Comparison of ENCODE assay signal across 12 cellular contexts in the genomic region with DNA sequence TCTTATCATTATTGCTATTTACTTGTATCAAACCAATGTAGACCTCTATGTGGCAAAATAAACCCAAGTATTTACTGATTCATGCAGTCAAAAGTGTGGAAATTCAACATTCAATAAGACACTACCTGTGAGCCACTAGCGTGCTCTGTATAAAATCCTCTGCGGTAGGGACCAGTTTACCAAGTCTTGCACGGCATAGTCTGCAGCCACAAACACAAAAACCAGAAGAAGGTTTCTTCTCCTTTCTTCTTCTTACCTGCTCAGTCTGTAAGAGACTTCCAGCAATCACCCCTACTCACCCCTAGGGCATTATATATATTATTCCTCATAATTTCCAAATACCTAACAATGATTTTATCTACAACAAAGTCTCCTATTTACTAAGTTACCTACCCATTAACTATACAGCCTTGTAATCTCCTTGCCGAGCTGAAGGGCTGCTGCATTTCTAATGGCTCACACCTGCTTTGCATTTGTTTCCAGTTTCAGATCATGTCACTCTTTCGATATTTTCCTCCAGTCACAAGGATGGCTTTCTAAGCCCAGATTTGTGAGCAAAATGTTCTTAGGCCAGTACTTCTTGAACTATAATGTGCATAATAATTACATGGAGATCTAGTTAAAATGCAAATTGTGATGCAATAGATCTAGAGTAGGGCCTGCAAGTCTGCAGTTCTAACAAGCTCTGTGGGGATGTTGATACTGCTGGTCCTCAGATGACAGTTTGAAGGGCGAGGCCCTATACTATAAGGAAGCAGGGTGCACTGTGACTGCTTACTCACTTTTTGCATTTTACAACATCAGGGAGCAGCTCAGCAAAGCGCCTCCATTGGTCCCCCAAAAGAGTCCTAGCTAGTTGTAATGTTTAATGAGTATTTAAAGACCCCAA.
DNase-seq lines count a peak whose midpoint lies in the region; ATAC-seq and TF ChIP-seq lines count a peak whose summit lies in the region.
"Had no signal": no experiment of that assay in that cellular context is flagged by ENCODE, and none has a peak within 500 bp of the region (broad histone marks: within the 10 kb centered on the region; RNA-seq: fewer than 3 reads in every experiment).

No MANE protein-coding gene starts in this region.

- H3K14ac ChIP-seq in mesenchymal stem cell (ENCODE audit: low read length in 2 of 2), result no peak overlapping the region

- peak; percentile 96 for ATAC-seq in GM19351 (IDR thresholded peaks at IDR 0.05; ENCODE audit: unreplicated experiment)
- ATAC-seq in HG02678 (IDR thresholded peaks at IDR 0.05; ENCODE audit: unreplicated experiment), result peak; percentile 97
- ATAC-seq in HG03460 (IDR thresholded peaks at IDR 0.05; ENCODE audit: unreplicated experiment), result peak; percentile 90
- ATAC-seq: naive thymus-derived CD8-positive, alpha-beta T cell had no signal

- in situ Hi-C loops in transverse colon (cut with MboI; ENCODE audit: low pct_ligation_motif_present in 1 of 4, low pct_unique_long_range_greater_than_20kb in 1 of 4, low sequenced_read_pairs in 3 of 4), result no loop called here

- intact Hi-C loops in transverse colon (cut with DNase I; ENCODE audit: low total_unique reads), result no loop called here
- intact Hi-C loops in activated T-helper 2 cell treated with anti-CD3 and anti-CD28 coated beads, Interferon-gamma antibody, Interleukin-2, Interleukin-4, amounts not matched to agents 10 μg/mL and 5 μg/mL and 100 μg/mL, durations not matched to agents 14 hours and 24 hours and 36 hours (cut with micrococcal nuclease), result no loop called here

- H3K36me3 Mint-ChIP-seq in activated T-helper 2 cell treated with anti-CD3 and anti-CD28 coated beads, Interferon-gamma antibody, Interleukin-2, Interleukin-4, amounts not matched to agents 10 μg/mL and 5 μg/mL and 100 μg/mL, durations not matched to agents 14 hours and 24 hours and 36 hours (ENCODE audit: low read depth), result no peaks in the 10 kb centered on the region
- H3K36me3 Mint-ChIP-seq: activated naive CD8-positive, alpha-beta T cell treated with anti-CD3 and anti-CD28 coated beads for 36 hours; naive thymus-derived CD8-positive, alpha-beta T cell had no signal

- no peak overlapping the region for H2AK5ac ChIP-seq in mesenchymal stem cell (ENCODE audit: low read length, severe bottlenecking)

- no peak overlapping the region for H2BK120ac ChIP-seq in mesenchymal stem cell (ENCODE audit: low read depth, low read length)

- H3K4me3 Mint-ChIP-seq in activated T-helper 2 cell treated with anti-CD3 and anti-CD28 coated beads, Interferon-gamma antibody, Interleukin-2, Interleukin-4, amounts not matched to agents 10 μg/mL and 5 μg/mL and 100 μg/mL, durations not matched to agents 14 hours and 24 hours and 36 hours (ENCODE audit: low read depth), result no peak overlapping the region
- H3K4me3 Mint-ChIP-seq: activated naive CD8-positive, alpha-beta T cell treated with anti-CD3 and anti-CD28 coated beads for 36 hours; naive thymus-derived CD8-positive, alpha-beta T cell had no signal

- H2BK5ac ChIP-seq in mesenchymal stem cell (ENCODE audit: low read depth, low read length, poor library complexity, severe bottlenecking), result no peak overlapping the region

- H3K4ac ChIP-seq in mesenchymal stem cell (ENCODE audit: low read depth in 1 of 2, low read length in 2 of 2), result no peak overlapping the region

- no peak for TF ChIP-seq CTCF in transverse colon (IDR thresholded peaks at IDR 0.05)

- H3K9me3 ChIP-seq in transverse colon (no peaks in the 10 kb centered on the region), mesenchymal stem cell (ENCODE audit: control insufficient read depth, low read length) (no peaks in the 10 kb centered on the region)

- WGBS in transverse colon (ENCODE audit: low coverage in 1 of 2), 2 donors, result 58 to 75% methylated on average over 5 to 7 of the region's 7 CpGs
- WGBS in mesenchymal stem cell, result 77% methylated on average over 6 of the region's 7 CpGs

- no peak overlapping the region for H2BK12ac ChIP-seq in mesenchymal stem cell (ENCODE audit: low read length in 2 of 2)

- H3K27ac ChIP-seq in transverse colon, result peak overlapping the region in 3 of 4 donors; percentile 2 to 34 (median 18)
- H3K27ac ChIP-seq in mesenchymal stem cell (ENCODE audit: low read length, poor library complexity, severe bottlenecking), result no peak overlapping the region

- no peak overlapping the region for H3K18ac ChIP-seq in mesenchymal stem cell (ENCODE audit: low read depth in 1 of 2, low read length in 2 of 2)

- H3K79me1 ChIP-seq in mesenchymal stem cell (replicated peaks; ENCODE audit: low read length, poor library complexity, severe bottlenecking), result no peaks in the 10 kb centered on the region

- no peak overlapping the region for H2AFZ ChIP-seq in mesenchymal stem cell (ENCODE audit: low read depth, low read length)

- no peak for TF ChIP-seq POLR2A in transverse colon (IDR thresholded peaks at IDR 0.05)

- peak; percentile 28 for DNase-seq in transverse colon
- no peak for DNase-seq in mesenchymal stem cell
- DNase-seq in HuH-7 (ENCODE audit: low spot score), result no peak
- DNase-seq in activated T-helper 2 cell treated with anti-CD3 and anti-CD28 coated beads, Interferon-gamma antibody, Interleukin-2, Interleukin-4, amounts not matched to agents 10 μg/mL and 5 μg/mL and 100 μg/mL, durations not matched to agents 14 hours and 24 hours and 36 hours (ENCODE audit: low spot score), result no peak
- DNase-seq: activated naive CD8-positive, alpha-beta T cell treated with anti-CD3 and anti-CD28 coated beads for 36 hours; DMS53; naive thymus-derived CD8-positive, alpha-beta T cell; NCI-H1436 treated with DMSO at 0.1 percent for 48 hours; stimulated activated CD4-positive, alpha-beta T cell treated with anti-CD3 and anti-CD28 coated beads, Interleukin-15, amount 100 ng/mL, for 24 hours had no signal

- no peak for TF ChIP-seq EP300 in transverse colon (IDR thresholded peaks at IDR 0.05; ENCODE audit: low read depth)

- no peaks in the 10 kb centered on the region for H3K9me3 Mint-ChIP-seq in activated T-helper 2 cell treated with anti-CD3 and anti-CD28 coated beads, Interferon-gamma antibody, Interleukin-2, Interleukin-4, amounts not matched to agents 10 μg/mL and 5 μg/mL and 100 μg/mL, durations not matched to agents 14 hours and 24 hours and 36 hours
- H3K9me3 Mint-ChIP-seq: activated naive CD8-positive, alpha-beta T cell treated with anti-CD3 and anti-CD28 coated beads for 36 hours; naive thymus-derived CD8-positive, alpha-beta T cell had no signal

- no peaks in the 10 kb centered on the region for H3K4me1 Mint-ChIP-seq in activated T-helper 2 cell treated with anti-CD3 and anti-CD28 coated beads, Interferon-gamma antibody, Interleukin-2, Interleukin-4, amounts not matched to agents 10 μg/mL and 5 μg/mL and 100 μg/mL, durations not matched to agents 14 hours and 24 hours and 36 hours (ENCODE audit: low read depth)
- H3K4me1 Mint-ChIP-seq: activated naive CD8-positive, alpha-beta T cell treated with anti-CD3 and anti-CD28 coated beads for 36 hours; naive thymus-derived CD8-positive, alpha-beta T cell had no signal

- H3K36me3 ChIP-seq in transverse colon (no peaks in the 10 kb centered on the region), mesenchymal stem cell (ENCODE audit: control insufficient read depth in 1 of 2, insufficient read depth in 2 of 2, low read depth in 1 of 2, low read length in 2 of 2) (no peaks in the 10 kb centered on the region)

- H3K9ac ChIP-seq in mesenchymal stem cell (ENCODE audit: low read length), result no peak overlapping the region

- H4K91ac ChIP-seq in mesenchymal stem cell (ENCODE audit: low read length), result no peak overlapping the region

- H4K8ac ChIP-seq in mesenchymal stem cell (ENCODE audit: low read length), result no peak overlapping the region

- H3K4me1 ChIP-seq in transverse colon, result peaks cover 0 to 7% (median 0%) of the 10 kb centered on the region in 4 donors
- H3K4me1 ChIP-seq in mesenchymal stem cell (ENCODE audit: control insufficient read depth, insufficient read depth, low read depth, low read length), result peaks cover 2% of the 10 kb centered on the region

- H3K4me2 ChIP-seq in mesenchymal stem cell (ENCODE audit: low read length, poor library complexity, severe bottlenecking), result no peak overlapping the region

- no peak overlapping the region for H3K4me3 ChIP-seq in transverse colon
- H3K4me3 ChIP-seq in mesenchymal stem cell (ENCODE audit: insufficient read depth in 1 of 2, low read depth in 1 of 2, low read length in 2 of 2), result no peak overlapping the region

- no peaks in the 10 kb centered on the region for H3K27me3 Mint-ChIP-seq in activated T-helper 2 cell treated with anti-CD3 and anti-CD28 coated beads, Interferon-gamma antibody, Interleukin-2, Interleukin-4, amounts not matched to agents 10 μg/mL and 5 μg/mL and 100 μg/mL, durations not matched to agents 14 hours and 24 hours and 36 hours (ENCODE audit: low read depth)
- H3K27me3 Mint-ChIP-seq: naive thymus-derived CD8-positive, alpha-beta T cell had no signal

- no peak overlapping the region for H3K23ac ChIP-seq in mesenchymal stem cell (ENCODE audit: low read length in 2 of 2)

- H2BK15ac ChIP-seq in mesenchymal stem cell (ENCODE audit: low read depth, poor library complexity, severe bottlenecking), result no peak overlapping the region

- H3K27me3 ChIP-seq in transverse colon, result no peaks in the 10 kb centered on the region
- H3K27me3 ChIP-seq in mesenchymal stem cell (ENCODE audit: control insufficient read depth in 1 of 2, insufficient read depth in 1 of 2, low read length in 2 of 2), result no peaks in the 10 kb centered on the region

- H3K27ac Mint-ChIP-seq in activated T-helper 2 cell treated with anti-CD3 and anti-CD28 coated beads, Interferon-gamma antibody, Interleukin-2, Interleukin-4, amounts not matched to agents 10 μg/mL and 5 μg/mL and 100 μg/mL, durations not matched to agents 14 hours and 24 hours and 36 hours, result no peak overlapping the region
- H3K27ac Mint-ChIP-seq: activated naive CD8-positive, alpha-beta T cell treated with anti-CD3 and anti-CD28 coated beads for 36 hours; naive thymus-derived CD8-positive, alpha-beta T cell had no signal
